Comparison of ENCODE assay signal across 6 cellular contexts in the genomic region with DNA sequence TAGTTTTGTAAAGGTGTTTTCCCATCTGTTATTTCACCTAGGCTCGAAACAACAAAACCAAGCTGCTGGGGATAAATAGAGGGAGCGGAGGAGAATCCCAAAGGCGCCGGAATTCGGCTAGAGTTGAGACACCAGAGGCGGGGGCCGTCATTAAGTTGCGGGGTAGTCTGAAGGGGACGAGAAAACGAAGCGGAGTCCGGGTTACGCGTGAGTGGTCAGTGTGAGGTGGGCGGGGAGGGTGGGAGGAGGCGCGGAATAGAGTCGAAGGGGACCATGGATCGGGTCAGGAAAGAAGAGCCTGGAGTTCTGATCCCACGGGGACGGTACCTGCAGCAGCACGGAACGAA. TPM values are rescaled to one million over a fixed set of nuclear protein-coding genes. Genes with fewer than 3 reads are reported as not detected.
A peak's percentile ranks its signal among the peaks of the same experiment; 100 is the strongest.
DNase-seq lines count a peak whose midpoint lies in the region; ATAC-seq and TF ChIP-seq lines count a peak whose summit lies in the region.

No MANE protein-coding gene starts in this region.

- H3K27me3 Mint-ChIP-seq in activated naive CD4-positive, alpha-beta T cell treated with anti-CD3 and anti-CD28 coated beads, Interleukin-2, amount 50 U/mL, for 24 hours: no peaks in the 10 kb centered on the region

- H3K9me3 Mint-ChIP-seq in activated naive CD4-positive, alpha-beta T cell treated with anti-CD3 and anti-CD28 coated beads, Interleukin-2, amount 50 U/mL, for 24 hours: no peaks in the 10 kb centered on the region

- ATAC-seq in GM21576 (IDR thresholded peaks at IDR 0.05; ENCODE audit: unreplicated experiment) (no peak), sciatic nerve (no peak)

- WGBS in neuronal stem cell (ENCODE audit: extremely low coverage in 2 of 2, insufficient read length in 2 of 2, insufficient replicate concordance in 1 of 2), 2 donors: no CpG with 5 or more reads among the region's 23 CpGs

- H3K23ac ChIP-seq in neuronal stem cell (ENCODE audit: low read depth, low read length, poor library complexity): peak overlapping the region; percentile 66

- no peak for TF ChIP-seq POLR2A in breast epithelium (IDR thresholded peaks at IDR 0.05)

- no peak overlapping the region for H2BK5ac ChIP-seq in neuronal stem cell (ENCODE audit: low read length)

- peak overlapping the region; percentile 92 for H3K14ac ChIP-seq in neuronal stem cell (ENCODE audit: low read length)

- H3K4me1 ChIP-seq in breast epithelium (no peaks in the 10 kb centered on the region), neuronal stem cell (ENCODE audit: control insufficient read depth in 2 of 2, insufficient read depth in 1 of 2, low read depth in 1 of 2, low read length in 2 of 2) (peaks cover 8 to 15% of the 10 kb centered on the region in 2 donors)

- H3K4me3 ChIP-seq in breast epithelium (peak overlapping the region; percentile 86 to 89 (median 89)), neuronal stem cell (ENCODE audit: low read length in 2 of 2) (peak overlapping the region; percentile 89 to 97)

- no peak overlapping the region for H2BK120ac ChIP-seq in neuronal stem cell (ENCODE audit: low read depth, low read length)

- intact Hi-C loops in breast epithelium (cut with DNase I; ENCODE audit: low total_unique reads) (loop anchor here (1.0 kb wide), 1 partner anchor 41 kb away; no protein-coding TSS in a partner anchor), sciatic nerve (cut with DNase I) (no loop called here)

- H3K4ac ChIP-seq in neuronal stem cell (ENCODE audit: low read length): no peak overlapping the region

- H3K9me3 ChIP-seq in breast epithelium (no peaks in the 10 kb centered on the region), neuronal stem cell (replicated peaks in 1 of 2; ENCODE audit: control insufficient read depth in 2 of 2, insufficient read depth in 1 of 2, low read depth in 1 of 2, low read length in 2 of 2) (no peaks in the 10 kb centered on the region)

- H3K4me2 ChIP-seq in neuronal stem cell (ENCODE audit: insufficient read depth, low read length, poor library complexity, severe bottlenecking): peak overlapping the region; percentile 56

- H4K8ac ChIP-seq in neuronal stem cell (ENCODE audit: low read depth, low read length): no peak overlapping the region

- H2BK15ac ChIP-seq in neuronal stem cell (ENCODE audit: low read length): no peak overlapping the region

- peak overlapping the region; percentile 97 for H3K27ac Mint-ChIP-seq in activated naive CD4-positive, alpha-beta T cell treated with anti-CD3 and anti-CD28 coated beads, Interleukin-2, amount 50 U/mL, for 24 hours

- no peak for DNase-seq in activated naive CD4-positive, alpha-beta T cell treated with anti-CD3 and anti-CD28 coated beads, Interleukin-2, amount 50 U/mL, for 16 hours
- DNase-seq in breast epithelium (ENCODE audit: low spot score in 2 of 2) (no peak), neuronal stem cell (ENCODE audit: low spot score) (no peak), sciatic nerve (ENCODE audit: low spot score) (no peak)

- H2AFZ ChIP-seq in neuronal stem cell (ENCODE audit: low read length): peak overlapping the region; percentile 86

- H3K4me1 Mint-ChIP-seq in activated naive CD4-positive, alpha-beta T cell treated with anti-CD3 and anti-CD28 coated beads, Interleukin-2, amount 50 U/mL, for 24 hours: peaks cover 48% of the 10 kb centered on the region

- H4K91ac ChIP-seq in neuronal stem cell (ENCODE audit: low read depth, low read length, poor library complexity): no peak overlapping the region

- peaks cover 22% of the 10 kb centered on the region for H3K36me3 Mint-ChIP-seq in activated naive CD4-positive, alpha-beta T cell treated with anti-CD3 and anti-CD28 coated beads, Interleukin-2, amount 50 U/mL, for 24 hours

- H3K79me1 ChIP-seq in neuronal stem cell (ENCODE audit: low read depth, low read length): no peaks in the 10 kb centered on the region

- H3K27me3 ChIP-seq in breast epithelium (no peaks in the 10 kb centered on the region), neuronal stem cell (ENCODE audit: control insufficient read depth in 3 of 3, insufficient read depth in 3 of 3, low read depth in 1 of 3, low read length in 3 of 3) (no peaks in the 10 kb centered on the region)

- H3K36me3 ChIP-seq in breast epithelium (peaks cover 12% of the 10 kb centered on the region), neuronal stem cell (replicated peaks in 1 of 2; ENCODE audit: control insufficient read depth in 2 of 2, insufficient read depth in 2 of 2, low read length in 2 of 2) (peaks cover 47 to 67% of the 10 kb centered on the region in 2 donors)

- peak overlapping the region; percentile 97 for H3K9ac ChIP-seq in neuronal stem cell (ENCODE audit: low read depth, low read length, poor library complexity)

- H3K4me3 Mint-ChIP-seq in activated naive CD4-positive, alpha-beta T cell treated with anti-CD3 and anti-CD28 coated beads, Interleukin-2, amount 50 U/mL, for 24 hours: peak overlapping the region; percentile 98

- H3K27ac ChIP-seq in breast epithelium (peak overlapping the region; percentile 92), neuronal stem cell (replicated peaks; ENCODE audit: low read length) (peak overlapping the region; percentile 77)

- no peak overlapping the region for H2BK12ac ChIP-seq in neuronal stem cell (ENCODE audit: low read length)

- no peak overlapping the region for H2AK5ac ChIP-seq in neuronal stem cell (ENCODE audit: low read depth, low read length)

- no peak for TF ChIP-seq CTCF in breast epithelium (IDR thresholded peaks at IDR 0.05)

- peak overlapping the region; percentile 97 for H3K18ac ChIP-seq in neuronal stem cell (ENCODE audit: low read length)

RNA-seq across cellular contexts. Expression of a gene that starts 0.4 kb away (rescaled TPM):
- 10 to 100 TPM; 75.2 to 90.6 (median 84.9) TPM for total RNA-seq in breast epithelium
- polyA plus RNA-seq in neuronal stem cell (2013, experiment 1 of 2): 34.6 TPM
- polyA plus RNA-seq in neuronal stem cell (2013, experiment 2 of 2): 34.7 TPM
- 80.4 TPM for total RNA-seq in sciatic nerve

RNA-seq across cellular contexts. Expression of a gene that starts 0.6 kb away (rescaled TPM):
- total RNA-seq in breast epithelium: 10 to 100 TPM; 13.1 to 23.3 (median 16.6) TPM
- polyA plus RNA-seq in neuronal stem cell (2013, experiment 1 of 2): 23.1 TPM
- polyA plus RNA-seq in neuronal stem cell (2013, experiment 2 of 2): 23.5 TPM
- total RNA-seq in sciatic nerve: 27.9 TPM

RNA-seq across cellular contexts. Expression of a gene that starts 14.6 kb away (rescaled TPM):
- total RNA-seq in breast epithelium (10 to 100 TPM in 2 of 3 donors, 1 to 10 TPM in 1; 8.9 to 11.1 (median 10.9) TPM), sciatic nerve (15.5 TPM)
- 4.2 TPM for polyA plus RNA-seq in neuronal stem cell (2013, experiment 1 of 2)
- polyA plus RNA-seq in neuronal stem cell (2013, experiment 2 of 2): 4.2 TPM

RNA-seq across cellular contexts. Expression of a gene that starts 35.5 kb away (rescaled TPM):
- total RNA-seq in breast epithelium (10 to 100 TPM in 1 of 3 donors, 1 to 10 TPM in 2; 8.8 to 11.7 (median 9.6) TPM), sciatic nerve (12.1 TPM)
- 21.3 TPM for polyA plus RNA-seq in neuronal stem cell (2013, experiment 1 of 2)
- polyA plus RNA-seq in neuronal stem cell (2013, experiment 2 of 2): 21.8 TPM

RNA-seq across cellular contexts. Expression of a gene that starts 56.8 kb away (rescaled TPM):
- total RNA-seq in breast epithelium (10 to 100 TPM; 14.4 to 19.0 (median 18.7) TPM), sciatic nerve (19.4 TPM)
- 22.4 TPM for polyA plus RNA-seq in neuronal stem cell (2013, experiment 1 of 2)
- 22.5 TPM for polyA plus RNA-seq in neuronal stem cell (2013, experiment 2 of 2)
